ENCODE assay signal across 12 cellular contexts in genomic region chr9:35729101-35729500, GRCh38. TPM values are rescaled to one million over a fixed set of nuclear protein-coding genes. Genes with fewer than 3 reads are reported as not detected.
DNase-seq lines count a peak whose midpoint lies in the region; ATAC-seq and TF ChIP-seq lines count a peak whose summit lies in the region.
"Had no signal": no experiment of that assay in that cellular context is flagged by ENCODE, and none has a peak within 500 bp of the region (broad histone marks: within the 10 kb centered on the region; RNA-seq: fewer than 3 reads in every experiment).

No MANE protein-coding gene starts in this region.

- ATAC-seq in naive thymus-derived CD4-positive, alpha-beta T cell, result no peak
- no peak for ATAC-seq in GM19395 (IDR thresholded peaks at IDR 0.05; ENCODE audit: unreplicated experiment)
- ATAC-seq: effector memory CD8-positive, alpha-beta T cell had no signal

- H3K4me1 Mint-ChIP-seq in naive thymus-derived CD4-positive, alpha-beta T cell, result peaks cover 7 to 28% (median 18%) of the 10 kb centered on the region in 7 donors

- no peaks in the 10 kb centered on the region; the same call in 1 of the 2 replicates for H3K9me3 ChIP-seq in AG04450 (ENCODE audit: control insufficient read depth, insufficient read depth, low read length)
- H3K9me3 ChIP-seq in endocrine pancreas (ENCODE audit: control insufficient read depth, low read length), result no peaks in the 10 kb centered on the region
- H3K9me3 ChIP-seq in naive thymus-derived CD4-positive, alpha-beta T cell (ENCODE audit: control insufficient read depth in 2 of 3, low read length in 3 of 3), result no peaks in the 10 kb centered on the region
- H3K9me3 ChIP-seq: Caco-2 had no signal

- H3K27ac ChIP-seq in AG04450 (ENCODE audit: low read depth, low read length), result peak overlapping the region; percentile 80
- H3K27ac ChIP-seq in naive thymus-derived CD4-positive, alpha-beta T cell (ENCODE audit: low read depth, low read length), result peak overlapping the region; percentile 46

- H3K9me3 Mint-ChIP-seq in naive thymus-derived CD4-positive, alpha-beta T cell, result peaks cover 0 to 2% (median 0%) of the 10 kb centered on the region in 11 donors
- H3K9me3 Mint-ChIP-seq: effector memory CD8-positive, alpha-beta T cell had no signal

- H3K27ac Mint-ChIP-seq in naive thymus-derived CD4-positive, alpha-beta T cell, result no peak overlapping the region
- H3K27ac Mint-ChIP-seq: effector memory CD8-positive, alpha-beta T cell had no signal

- no peaks in the 10 kb centered on the region for H3K27me3 Mint-ChIP-seq in naive thymus-derived CD4-positive, alpha-beta T cell
- H3K27me3 Mint-ChIP-seq: effector memory CD8-positive, alpha-beta T cell had no signal

- H3K4me1 ChIP-seq in endocrine pancreas (ENCODE audit: control insufficient read depth, insufficient read depth, low read length), result peaks cover 19% of the 10 kb centered on the region
- H3K4me1 ChIP-seq in naive thymus-derived CD4-positive, alpha-beta T cell (ENCODE audit: control insufficient read depth in 2 of 2, insufficient read depth in 2 of 2, low read length in 2 of 2), result peaks cover 57 to 61% of the 10 kb centered on the region in 2 donors

- H3K36me3 ChIP-seq in endocrine pancreas (ENCODE audit: control insufficient read depth, insufficient read depth, low read length), result no peaks in the 10 kb centered on the region
- H3K36me3 ChIP-seq in naive thymus-derived CD4-positive, alpha-beta T cell (ENCODE audit: control insufficient read depth in 2 of 3, insufficient read depth in 3 of 3, low read length in 3 of 3), result peaks cover 5 to 19% (median 12%) of the 10 kb centered on the region in 3 experiments

- DNase-seq in AG04450 (ENCODE audit: low read depth, low spot score), result no peak
- peak; percentile 17 for DNase-seq in LHCN-M2 (ENCODE audit: low read depth)
- no peak for DNase-seq in naive thymus-derived CD4-positive, alpha-beta T cell
- DNase-seq in COR-L47 (lab: John Stamatoyannopoulos, UW), result no peak
- no peak for DNase-seq in UCSD-AML1 (lab: John Stamatoyannopoulos, UW; ENCODE audit: unreplicated experiment)
- no peak for DNase-seq in stimulated activated naive CD4-positive, alpha-beta T cell (lab: John Stamatoyannopoulos, UW)

- CTCF ChIA-PET in AG04450 (lab: Charles Lee), result interaction anchor here (0.5 to 5.8 kb wide), 7 partner anchors 10 to 71 kb away, joined by 3 to 30 read pairs (median 7); partner anchors contain the start of genes ARHGEF39, CCDC107 and RMRP
- CTCF ChIA-PET in naive thymus-derived CD4-positive, alpha-beta T cell (lab: Charles Lee), result interaction anchor here (1.0 to 6.4 kb wide), 8 partner anchors 20 to 118 kb away, joined by 3 to 50 read pairs (median 6); partner anchors contain the start of genes CCDC107, GBA2, RGP1 and RMRP

- no peak overlapping the region for H3K9ac ChIP-seq in endocrine pancreas (ENCODE audit: control insufficient read depth, insufficient read depth, low read length)

- no peak overlapping the region for H3K4me3 Mint-ChIP-seq in naive thymus-derived CD4-positive, alpha-beta T cell
- H3K4me3 Mint-ChIP-seq: effector memory CD8-positive, alpha-beta T cell had no signal

- H3K36me3 Mint-ChIP-seq in naive thymus-derived CD4-positive, alpha-beta T cell, result peaks cover 4 to 24% (median 14%) of the 10 kb centered on the region in 5 donors

- intact Hi-C loops in naive thymus-derived CD4-positive, alpha-beta T cell (cut with micrococcal nuclease), result loop anchor here in 1 of 2 donors (1.0 to 2.0 kb wide), 2 partner anchors 32 to 240 kb away; no protein-coding TSS in a partner anchor

- no peaks in the 10 kb centered on the region for H3K27me3 ChIP-seq in AG04450 (ENCODE audit: control insufficient read depth, insufficient read depth, low read length)
- no peaks in the 10 kb centered on the region for H3K27me3 ChIP-seq in endocrine pancreas (ENCODE audit: control insufficient read depth, insufficient read depth, low read length)
- no peaks in the 10 kb centered on the region for H3K27me3 ChIP-seq in naive thymus-derived CD4-positive, alpha-beta T cell (ENCODE audit: control insufficient read depth in 2 of 2, insufficient read depth in 2 of 2, low read length in 2 of 2)

- no peak for TF ChIP-seq CTCF in AG04450 (IDR thresholded peaks at IDR 0.05; ENCODE audit: low read depth, low read length)

- POLR2A ChIA-PET in AG04450 (lab: Yijun Ruan, JAX), result interaction anchor here (1.1 to 4.4 kb wide), 10 partner anchors 19 to 125 kb away, joined by 4 to 101 read pairs (median 9); partner anchors contain the start of genes ARHGEF39, CCDC107, GBA2 and RGP1
- POLR2A ChIA-PET in naive thymus-derived CD4-positive, alpha-beta T cell (lab: Charles Lee), result interaction anchor here (0.5 to 4.4 kb wide), 15 partner anchors 11 to 124 kb away, joined by 3 to 39 read pairs (median 3); partner anchors contain the start of genes ARHGEF39, CCDC107, GBA2 and RGP1

- H3K4me3 ChIP-seq in AG04450 (ENCODE audit: low read depth, low read length), result peak overlapping the region; percentile 98
- peak overlapping the region; percentile 1 for H3K4me3 ChIP-seq in endocrine pancreas (ENCODE audit: control insufficient read depth, insufficient read depth, low read length)
- H3K4me3 ChIP-seq in naive thymus-derived CD4-positive, alpha-beta T cell (ENCODE audit: low read length), result peak overlapping the region; percentile 98

RNA-seq across cellular contexts. Expression of gene TLN1, which starts 2.9 kb away (rescaled TPM):
- 165 and 224 TPM in 2 replicates for polyA plus RNA-seq in AG04450 (2011; rRNA removed)
- polyA minus RNA-seq in AG04450 (2011; rRNA and poly(A)+ RNA removed), result 900 and 1,135 TPM in 2 replicates
- 356 and 415 TPM in 2 replicates for total RNA-seq in LHCN-M2 (2014; rRNA removed)
- 384 TPM for polyA plus RNA-seq in LHCN-M2 (2012)
- 100 to 1,000 TPM; 191 to 369 (median 241) TPM for total RNA-seq in naive thymus-derived CD4-positive, alpha-beta T cell
- polyA plus RNA-seq in naive thymus-derived CD4-positive, alpha-beta T cell, result 100 to 1,000 TPM in 1 of 2 donors, 10 to 100 TPM in 1; 33.8 to 112 TPM

RNA-seq across cellular contexts. Expression of gene CREB3, which starts 3.4 kb away (rescaled TPM):
- polyA plus RNA-seq in AG04450 (2011; rRNA removed), result 51.1 and 58.1 TPM in 2 replicates
- 32.5 and 41.9 TPM in 2 replicates for polyA minus RNA-seq in AG04450 (2011; rRNA and poly(A)+ RNA removed)
- total RNA-seq in LHCN-M2 (2014; rRNA removed), result 87.9 and 108 TPM in 2 replicates
- 76.4 TPM for polyA plus RNA-seq in LHCN-M2 (2012)
- total RNA-seq in naive thymus-derived CD4-positive, alpha-beta T cell, result 10 to 100 TPM; 13.4 to 22.1 (median 20.9) TPM
- 10 to 100 TPM; 33.2 to 40.2 TPM for polyA plus RNA-seq in naive thymus-derived CD4-positive, alpha-beta T cell

RNA-seq across cellular contexts. Expression of gene GBA2, which starts 19.9 kb away (rescaled TPM):
- polyA plus RNA-seq in AG04450 (2011; rRNA removed), result 32.9 and 34.7 TPM in 2 replicates
- 37.4 and 47.3 TPM in 2 replicates for polyA minus RNA-seq in AG04450 (2011; rRNA and poly(A)+ RNA removed)
- 26.4 and 29.9 TPM in 2 replicates for total RNA-seq in LHCN-M2 (2014; rRNA removed)
- polyA plus RNA-seq in LHCN-M2 (2012), result 26.2 TPM
- total RNA-seq in naive thymus-derived CD4-positive, alpha-beta T cell, result 10 to 100 TPM; 22.7 to 55.4 (median 49.9) TPM
- polyA plus RNA-seq in naive thymus-derived CD4-positive, alpha-beta T cell, result 10 to 100 TPM; 18.0 to 24.3 TPM

RNA-seq across cellular contexts. Expression of gene RGP1, which starts 20.0 kb away (rescaled TPM):
- polyA plus RNA-seq in AG04450 (2011; rRNA removed), result 20.2 and 20.7 TPM in 2 replicates
- 26.2 and 29.1 TPM in 2 replicates for polyA minus RNA-seq in AG04450 (2011; rRNA and poly(A)+ RNA removed)
- 13.5 and 17.4 TPM in 2 replicates for total RNA-seq in LHCN-M2 (2014; rRNA removed)
- 15.8 TPM for polyA plus RNA-seq in LHCN-M2 (2012)
- 10 to 100 TPM; 21.2 to 28.8 (median 23.3) TPM for total RNA-seq in naive thymus-derived CD4-positive, alpha-beta T cell
- 1 to 10 TPM; 8.8 to 9.1 TPM for polyA plus RNA-seq in naive thymus-derived CD4-positive, alpha-beta T cell

RNA-seq across cellular contexts. Expression of gene MSMP, which starts 25.0 kb away (rescaled TPM):
- not detected in 2 replicates for polyA plus RNA-seq in AG04450 (2011; rRNA removed)
- polyA minus RNA-seq in AG04450 (2011; rRNA and poly(A)+ RNA removed), result not detected in 2 replicates
- total RNA-seq in LHCN-M2 (2014; rRNA removed), result not detected in 2 replicates
- polyA plus RNA-seq in LHCN-M2 (2012), result not detected
- under 1 TPM in 3 of 5 experiments, not detected in 2; 0.48 to 0.84 (median 0.61) TPM for total RNA-seq in naive thymus-derived CD4-positive, alpha-beta T cell
- not detected for polyA plus RNA-seq in naive thymus-derived CD4-positive, alpha-beta T cell
- total RNA-seq: Caco-2, M059J, RPMI7951 had no signal

Comparison
In these comparisons a context has a peak if more than half of its experiments do, and no peak if none do; other contexts are left out.
1. H3K4me3 ChIP-seq: peak in every context shown above with its lines; median percentile 98 in AG04450; 98 in naive thymus-derived CD4-positive, alpha-beta T cell; 1 in endocrine pancreas.